ENCODE assay signal across 13 cellular contexts in the genomic region with DNA sequence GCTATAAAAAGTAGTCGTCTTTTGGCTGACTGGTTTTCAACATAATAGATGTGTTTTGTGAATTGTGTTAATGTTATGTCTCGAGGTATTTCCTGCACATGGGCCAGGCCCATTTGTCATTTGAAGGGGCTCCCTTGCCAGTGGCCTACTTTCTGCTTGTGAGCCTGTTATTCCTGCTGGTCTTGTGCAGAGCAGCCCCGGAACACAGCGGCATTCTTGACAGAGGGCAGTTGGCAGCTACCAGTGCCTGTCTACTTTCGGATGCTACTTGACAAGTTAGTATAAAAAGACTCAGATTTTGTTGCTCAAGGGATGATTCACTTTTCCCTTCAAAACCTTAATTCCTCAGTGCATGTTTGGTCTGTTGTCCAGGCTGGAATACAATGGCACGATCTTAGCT. TPM values are rescaled to one million over a fixed set of nuclear protein-coding genes. Genes with fewer than 3 reads are reported as not detected.
A peak's percentile ranks its signal among the peaks of the same experiment; 100 is the strongest.
DNase-seq lines count a peak whose midpoint lies in the region; ATAC-seq, FAIRE-seq and TF ChIP-seq lines count a peak whose summit lies in the region.
"Had no signal": no experiment of that assay in that cellular context is flagged by ENCODE, and none has a peak within 500 bp of the region (broad histone marks: within the 10 kb centered on the region; RNA-seq: fewer than 3 reads in every experiment).

No MANE protein-coding gene starts in this region.

- H3K27ac Mint-ChIP-seq in astrocyte (ENCODE audit: unreplicated experiment): no peak overlapping the region
- H3K27ac Mint-ChIP-seq: activated CD4-positive, alpha-beta memory T cell treated with anti-CD3 and anti-CD28 coated beads, Interleukin-2, amount 10 ng/mL, durations not matched to agents 7 days and 5 days; dendritic cell treated with granulocyte-macrophage colony-stimulating factor and Interleukin-4, amounts not matched to agents 40 ng/mL and 50 ng/mL, for 4 days had no signal

- H3K4me3 ChIP-seq in AG10803 (ENCODE audit: low read length) (no peak overlapping the region), astrocyte (ENCODE audit: insufficient read depth, low read depth, low read length) (no peak overlapping the region), fibroblast of villous mesenchyme (ENCODE audit: low read depth, low read length) (no peak overlapping the region), pancreas (no peak overlapping the region)

- peak; percentile 81 for DNase-seq in AG10803 (ENCODE audit: low read depth)
- DNase-seq in astrocyte (ENCODE audit: low read depth): peak; percentile 92
- DNase-seq in fibroblast of villous mesenchyme (ENCODE audit: low read depth): peak; percentile 39
- DNase-seq in pancreas: peak in 2 of 6 donors; percentile 29 to 36
- DNase-seq in activated CD4-positive, alpha-beta T cell treated with anti-CD3 and anti-CD28 coated beads for 4 hours: no peak
- no peak for DNase-seq in NCI-H1436 (lab: John Stamatoyannopoulos, UW)
- DNase-seq in NCI-H2171 treated with DMSO at 0.1 percent for 48 hours (lab: John Stamatoyannopoulos, UW): no peak
- DNase-seq: activated CD4-positive, alpha-beta memory T cell treated with anti-CD3 and anti-CD28 coated beads, Interleukin-2, amount 10 ng/mL, durations not matched to agents 7 days and 5 days; activated gamma-delta T cell; glutamatergic neuron had no signal

- TF ChIP-seq CTCF in AG10803 (conservative IDR thresholded peaks at IDR 0.05; ENCODE audit: low read length) (no peak), astrocyte (IDR thresholded peaks at IDR 0.05; ENCODE audit: insufficient read depth, low read depth, low read length) (no peak), fibroblast of villous mesenchyme (IDR thresholded peaks at IDR 0.05; ENCODE audit: insufficient read depth, low read depth, low read length) (no peak), pancreas (IDR thresholded peaks at IDR 0.05) (no peak)

- WGBS in pancreas, 2 donors: 56 to 71% methylated on average over 6 of the region's 6 CpGs

- H3K9me3 Mint-ChIP-seq in astrocyte (ENCODE audit: unreplicated experiment): no peaks in the 10 kb centered on the region
- H3K9me3 Mint-ChIP-seq: activated CD4-positive, alpha-beta memory T cell treated with anti-CD3 and anti-CD28 coated beads, Interleukin-2, amount 10 ng/mL, durations not matched to agents 7 days and 5 days; dendritic cell treated with granulocyte-macrophage colony-stimulating factor and Interleukin-4, amounts not matched to agents 40 ng/mL and 50 ng/mL, for 4 days had no signal

- H3K27ac ChIP-seq in astrocyte (ENCODE audit: low read depth, low read length): no peak overlapping the region
- H3K27ac ChIP-seq in pancreas: peak overlapping the region in 1 of 4 donors; percentile 17
- H3K27ac ChIP-seq: neutrophil had no signal

- H3K36me3 Mint-ChIP-seq in astrocyte (ENCODE audit: low read depth, unreplicated experiment): peaks cover 2% of the 10 kb centered on the region

- intact Hi-C loops in pancreas (cut with DNase I): no loop called here

- H3K27me3 Mint-ChIP-seq in astrocyte (ENCODE audit: low read depth, unreplicated experiment): no peaks in the 10 kb centered on the region
- H3K27me3 Mint-ChIP-seq: activated CD4-positive, alpha-beta memory T cell treated with anti-CD3 and anti-CD28 coated beads, Interleukin-2, amount 10 ng/mL, durations not matched to agents 7 days and 5 days; dendritic cell treated with granulocyte-macrophage colony-stimulating factor and Interleukin-4, amounts not matched to agents 40 ng/mL and 50 ng/mL, for 4 days had no signal

- H3K4me1 Mint-ChIP-seq in astrocyte (ENCODE audit: low read depth, unreplicated experiment): peaks cover 21% of the 10 kb centered on the region

- no peak overlapping the region for H2AFZ ChIP-seq in astrocyte (ENCODE audit: low read depth, low read length)

- H3K4me3 Mint-ChIP-seq in astrocyte (ENCODE audit: unreplicated experiment): no peak overlapping the region
- H3K4me3 Mint-ChIP-seq: activated CD4-positive, alpha-beta memory T cell treated with anti-CD3 and anti-CD28 coated beads, Interleukin-2, amount 10 ng/mL, durations not matched to agents 7 days and 5 days; dendritic cell treated with granulocyte-macrophage colony-stimulating factor and Interleukin-4, amounts not matched to agents 40 ng/mL and 50 ng/mL, for 4 days had no signal

- H3K36me3 ChIP-seq in astrocyte (ENCODE audit: insufficient read depth, low read length) (no peaks in the 10 kb centered on the region), pancreas (no peaks in the 10 kb centered on the region)
- H3K36me3 ChIP-seq: neutrophil had no signal

- H3K27me3 ChIP-seq in astrocyte (ENCODE audit: insufficient read depth, low read length): no peaks in the 10 kb centered on the region
- no peaks in the 10 kb centered on the region for H3K27me3 ChIP-seq in pancreas
- H3K27me3 ChIP-seq: neutrophil had no signal

- no peak overlapping the region for H3K9ac ChIP-seq in astrocyte (ENCODE audit: low read length)

- H3K9me3 ChIP-seq in astrocyte (ENCODE audit: insufficient read depth, low read depth, low read length) (no peaks in the 10 kb centered on the region), pancreas (no peaks in the 10 kb centered on the region)
- H3K9me3 ChIP-seq: neutrophil had no signal

- H4K20me1 ChIP-seq in astrocyte (ENCODE audit: insufficient read depth, low read length): no peaks in the 10 kb centered on the region

- no peak overlapping the region for H3K4me2 ChIP-seq in astrocyte (ENCODE audit: low read length)

- FAIRE-seq in astrocyte (lab: Jason Lieb, UNC) (no peak), pancreas (lab: Jason Lieb, UNC) (peak; percentile 23)

- H3K79me2 ChIP-seq in astrocyte (ENCODE audit: insufficient read depth, low read length): no peaks in the 10 kb centered on the region

- ATAC-seq in pancreas (peak; percentile 40 to 67 (median 53)), HG03520 (IDR thresholded peaks at IDR 0.05; ENCODE audit: unreplicated experiment) (no peak)

- no peaks in the 10 kb centered on the region for H3K4me1 ChIP-seq in astrocyte (ENCODE audit: insufficient read depth, low read length)
- H3K4me1 ChIP-seq in pancreas: peaks cover 9 to 23% (median 20%) of the 10 kb centered on the region in 3 donors

RNA-seq across cellular contexts. Expression of a gene that starts 28.5 kb away (rescaled TPM):
- total RNA-seq in astrocyte (36.9 and 48.7 TPM in 2 replicates), fibroblast of villous mesenchyme (48.6 and 62.2 TPM in 2 replicates), pancreas (100 to 1,000 TPM in 1 of 6 donors, 10 to 100 TPM in 5; 55.6 to 106 (median 68.0) TPM)
- polyA plus RNA-seq in pancreas: 10 to 100 TPM; 19.8 to 21.7 TPM

Comparison
In these comparisons a context has a peak if more than half of its experiments do, and no peak if none do; other contexts are left out.
1. DNase-seq: peak in AG10803 (single experiment), astrocyte (single experiment) and fibroblast of villous mesenchyme (single experiment); none in activated CD4-positive, alpha-beta T cell treated with anti-CD3 and anti-CD28 coated beads for 4 hours (0 of 2), NCI-H1436 (single experiment) and NCI-H2171 treated with DMSO at 0.1 percent for 48 hours (single experiment).